8 cellular contexts compared by ENCODE assay signal in the genomic region with DNA sequence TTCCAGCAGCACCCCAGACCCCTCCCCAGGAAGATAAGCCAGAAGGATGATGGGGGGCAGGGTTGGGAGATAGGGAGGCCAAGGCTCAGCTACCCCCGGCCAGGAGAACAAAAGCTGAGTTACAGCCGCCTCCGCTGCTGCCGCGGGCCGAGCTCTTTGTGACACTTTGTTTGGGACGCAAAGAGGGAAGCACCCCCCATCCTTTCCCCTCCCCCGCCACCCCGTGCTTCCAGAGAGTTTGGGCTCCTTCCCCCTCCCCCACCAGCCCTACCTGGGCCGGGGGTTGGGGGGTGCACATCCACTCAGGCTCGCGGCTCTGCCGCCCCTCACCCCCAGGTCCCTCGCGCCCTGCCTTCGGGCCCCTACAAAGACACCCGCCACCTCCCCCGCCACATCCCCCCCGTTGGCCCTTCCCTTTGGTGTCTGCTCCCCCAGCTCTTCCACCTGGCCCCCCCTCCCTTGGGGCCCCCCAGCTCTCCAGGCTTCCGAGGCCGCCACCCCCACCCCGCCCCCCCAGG. TPM values are rescaled to one million over a fixed set of nuclear protein-coding genes. Genes with fewer than 3 reads are reported as not detected.
DNase-seq lines count a peak whose midpoint lies in the region; ATAC-seq and TF ChIP-seq lines count a peak whose summit lies in the region.

No MANE protein-coding gene starts in this region.

- H4K8ac ChIP-seq in trophoblast cell (ENCODE audit: low read depth, low read length), result peak overlapping the region; percentile 13

- H2BK120ac ChIP-seq in trophoblast cell (ENCODE audit: insufficient read depth, low read length, poor library complexity), result no peak overlapping the region

- H3K23ac ChIP-seq in trophoblast cell (ENCODE audit: low read length), result no peak overlapping the region

- H3K4me2 ChIP-seq in trophoblast cell (ENCODE audit: low read length), result peak overlapping the region; percentile 44

- TF ChIP-seq CTCF in RWPE1 (conservative IDR thresholded peaks at IDR 0.05; ENCODE audit: low read depth) (no peak), fibroblast of pulmonary artery (IDR thresholded peaks at IDR 0.05; ENCODE audit: low read length, missing control alignments) (no peak)

- no peaks in the 10 kb centered on the region for H3K79me1 ChIP-seq in trophoblast cell (ENCODE audit: low read length)

- H3K79me2 ChIP-seq in trophoblast cell (ENCODE audit: control insufficient read depth, insufficient read depth, low read length, poor library complexity), result no peaks in the 10 kb centered on the region

- H3K4ac ChIP-seq in trophoblast cell (ENCODE audit: low read depth, low read length), result no peak overlapping the region

- WGBS in trophoblast cell (ENCODE audit: extremely low coverage, insufficient coverage, insufficient read length), result no CpG with 5 or more reads among the region's 22 CpGs

- DNase-seq in G401 (ENCODE audit: low spot score) (peak; percentile 40), RWPE1 (ENCODE audit: low spot score) (no peak), fibroblast of pulmonary artery (ENCODE audit: low read depth) (no peak), trophoblast cell (no peak), NCI-H128 (lab: John Stamatoyannopoulos, UW; ENCODE audit: unreplicated experiment) (no peak), Ammon's horn (ENCODE audit: low spot score) (no peak)

- peaks cover 2% of the 10 kb centered on the region for H3K9me3 ChIP-seq in trophoblast cell (ENCODE audit: insufficient read depth, low read depth, low read length)

- peaks cover 7 to 23% of the 10 kb centered on the region in 2 experiments for H3K4me1 ChIP-seq in trophoblast cell (ENCODE audit: control insufficient read depth in 1 of 2, insufficient read depth in 2 of 2, low read length in 2 of 2)

- H3K9ac ChIP-seq in trophoblast cell (ENCODE audit: low read length), result no peak overlapping the region

- CTCF ChIA-PET in RWPE1 (lab: Yijun Ruan, JAX), result no interaction called here

- H3K27ac ChIP-seq in RWPE1 (peak overlapping the region; percentile 94), trophoblast cell (ENCODE audit: low read depth, low read length) (no peak overlapping the region)

- H4K12ac ChIP-seq in trophoblast cell (ENCODE audit: low read depth, low read length), result no peak overlapping the region

- no peak overlapping the region for H4K91ac ChIP-seq in trophoblast cell (ENCODE audit: low read depth, low read length)

- no peak overlapping the region for H2AFZ ChIP-seq in trophoblast cell (ENCODE audit: insufficient read depth, low read length, poor library complexity)

- H2AK5ac ChIP-seq in trophoblast cell (ENCODE audit: low read length), result no peak overlapping the region

- H3K18ac ChIP-seq in trophoblast cell (ENCODE audit: low read length), result peak overlapping the region; percentile 43

- no peaks in the 10 kb centered on the region for H3K36me3 ChIP-seq in trophoblast cell (ENCODE audit: control insufficient read depth in 1 of 2, insufficient read depth in 2 of 2, low read length in 2 of 2)

- POLR2A ChIA-PET in RWPE1 (lab: Yijun Ruan, JAX; ENCODE audit: low non-redundant PET), result no interaction called here

- H3K4me3 ChIP-seq in fibroblast of pulmonary artery (replicated peaks; ENCODE audit: low read depth, low read length) (peak overlapping the region; percentile 36), trophoblast cell (ENCODE audit: low read depth, low read length) (peak overlapping the region; percentile 59)

- no peak overlapping the region for H3K14ac ChIP-seq in trophoblast cell (ENCODE audit: low read length)

- ATAC-seq in GM21717 (IDR thresholded peaks at IDR 0.05; ENCODE audit: unreplicated experiment) (no peak), HG02884 (IDR thresholded peaks at IDR 0.05; ENCODE audit: unreplicated experiment) (no peak)

- no peak overlapping the region for H2BK12ac ChIP-seq in trophoblast cell (ENCODE audit: low read length)

- in situ Hi-C loops in G401 (cut with HindIII; ENCODE audit: low sequenced_read_pairs), result no loop called here

- H2BK5ac ChIP-seq in trophoblast cell (ENCODE audit: low read depth, low read length, poor library complexity), result no peak overlapping the region

- H3K27me3 ChIP-seq in trophoblast cell (ENCODE audit: insufficient read depth, low read length), result no peaks in the 10 kb centered on the region

RNA-seq across cellular contexts. Expression of gene ZNF219, which starts 0.8 kb away (rescaled TPM):
- total RNA-seq in G401 (2014; rRNA removed; shearing (Covaris generic)), result 29.4 and 45.8 TPM in 2 replicates
- 11.7 and 12.0 TPM in 2 replicates for polyA plus RNA-seq in trophoblast cell (2013)

RNA-seq across cellular contexts. Expression of gene TMEM253, which starts 3.2 kb away (rescaled TPM):
- not detected in 2 replicates for total RNA-seq in G401 (2014; rRNA removed; shearing (Covaris generic))
- 0.54 and 0.62 TPM in 2 replicates for polyA plus RNA-seq in trophoblast cell (2013)

RNA-seq across cellular contexts. Expression of gene ARHGEF40, which starts 27.6 kb away (rescaled TPM):
- 48.6 and 50.3 TPM in 2 replicates for total RNA-seq in G401 (2014; rRNA removed; shearing (Covaris generic))
- polyA plus RNA-seq in trophoblast cell (2013), result 26.0 and 26.5 TPM in 2 replicates

RNA-seq across cellular contexts. Expression of gene RNASE8, which starts 40.1 kb away (rescaled TPM):
- not detected in 2 replicates for total RNA-seq in G401 (2014; rRNA removed; shearing (Covaris generic))
- not detected in 2 replicates for polyA plus RNA-seq in trophoblast cell (2013)

RNA-seq across cellular contexts. Expression of gene RNASE7, which starts 55.5 kb away (rescaled TPM):
- not detected in 2 replicates for total RNA-seq in G401 (2014; rRNA removed; shearing (Covaris generic))
- 0.38 and 0.49 TPM in 2 replicates for polyA plus RNA-seq in trophoblast cell (2013)
